Comparison of ENCODE assay signal across 8 cellular contexts in genomic region chr10:74585231-74586087, GRCh38.
DNase-seq lines count a peak whose midpoint lies in the region; ATAC-seq lines count a peak whose summit lies in the region.

No MANE protein-coding gene starts in this region.

- peak; percentile 60 for ATAC-seq in HG02884 (IDR thresholded peaks at IDR 0.05; ENCODE audit: unreplicated experiment)

- DNase-seq in NCI-H1092 treated with DMSO at 0.1 percent for 48 hours (lab: John Stamatoyannopoulos, UW) (peak; percentile 68), NCI-H1092 (lab: John Stamatoyannopoulos, UW) (no peak), NCI-H2227 (lab: John Stamatoyannopoulos, UW; ENCODE audit: unreplicated experiment) (peak; percentile 65), iPS-NIHi7 (ENCODE audit: extremely low spot score) (peak; percentile 5), NK-92 (lab: John Stamatoyannopoulos, UW; ENCODE audit: unreplicated experiment) (no peak)
- peak; percentile 80 for DNase-seq in activated effector memory CD4-positive, alpha-beta T cell treated with anti-CD3 and anti-CD28 coated beads, Interleukin-2, amount 50 U/mL, for 16 hours
- peak; percentile 6 for DNase-seq in stimulated activated CD4-positive, alpha-beta T cell treated with anti-CD3 and anti-CD28 coated beads, Interleukin-2, amount 100 ng/mL, for 4 hours (ENCODE audit: low read depth)

Comparison
In these comparisons a context has a peak if more than half of its experiments do, and no peak if none do; other contexts are left out.
1. DNase-seq: peak in NCI-H1092 treated with DMSO at 0.1 percent for 48 hours (single experiment), NCI-H2227 (single experiment), activated effector memory CD4-positive, alpha-beta T cell treated with anti-CD3 and anti-CD28 coated beads, Interleukin-2, amount 50 U/mL, for 16 hours (single experiment), iPS-NIHi7 (single experiment) and stimulated activated CD4-positive, alpha-beta T cell treated with anti-CD3 and anti-CD28 coated beads, Interleukin-2, amount 100 ng/mL, for 4 hours (single experiment); none in NCI-H1092 (single experiment) and NK-92 (single experiment).